8 cellular contexts compared by ENCODE assay signal in the genomic region with DNA sequence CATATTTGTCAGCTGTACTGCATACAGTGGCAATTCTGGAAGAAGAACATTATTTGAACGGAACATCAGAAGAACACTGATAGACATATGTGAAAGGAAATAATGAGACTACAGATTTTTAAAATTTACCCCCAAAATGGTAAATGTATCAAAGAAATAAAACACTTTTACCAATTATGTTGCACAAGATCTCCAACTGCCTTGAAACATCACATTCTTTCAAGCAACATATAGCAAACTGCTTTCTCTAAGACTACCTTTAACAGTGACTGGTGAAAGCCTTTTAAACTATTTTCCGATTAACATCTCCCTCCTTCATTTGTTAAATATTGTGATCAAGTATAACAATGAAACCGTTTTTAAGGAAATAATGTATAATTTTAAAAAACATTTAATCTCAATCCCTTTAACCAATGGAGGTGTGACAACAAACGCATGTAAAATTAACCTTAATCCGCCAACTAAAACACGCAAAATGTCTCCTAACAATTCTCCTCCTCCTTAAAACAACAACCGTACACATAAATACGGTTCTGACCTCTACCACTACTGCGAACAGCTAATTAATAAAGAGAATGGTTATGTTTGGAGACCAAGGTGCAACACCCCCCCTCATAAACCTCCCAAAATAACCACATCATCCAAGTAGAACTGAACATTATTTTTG. TPM values are rescaled to one million over a fixed set of nuclear protein-coding genes. Genes with fewer than 3 reads are reported as not detected.
DNase-seq lines count a peak whose midpoint lies in the region; ATAC-seq and TF ChIP-seq lines count a peak whose summit lies in the region.

No MANE protein-coding gene starts in this region.

- peak overlapping the region; percentile 91 to 98 (median 96) for H3K27ac Mint-ChIP-seq in naive B cell

- no peaks in the 10 kb centered on the region for H3K27me3 Mint-ChIP-seq in naive B cell

- H3K36me3 ChIP-seq in BE2C, result no peaks in the 10 kb centered on the region
- no peaks in the 10 kb centered on the region for H3K36me3 ChIP-seq in colonic mucosa

- intact Hi-C loops in colonic mucosa (cut with DNase I), result loop anchor here (10.0 kb wide), 1 partner anchor 201 kb away; no protein-coding TSS in a partner anchor

- H3K9ac ChIP-seq in colonic mucosa (ENCODE audit: low read depth in 2 of 2, low read length in 2 of 2), result peak overlapping the region; percentile 88 to 91

- DNase-seq in BE2C (no peak), LNCaP clone FGC (ENCODE audit: low read depth) (no peak), colonic mucosa (no peak), naive B cell (no peak), kidney glomerular epithelial cell (lab: John Stamatoyannopoulos, UW) (no peak)

- H3K4me1 Mint-ChIP-seq in naive B cell, result peaks cover 38 to 56% (median 39%) of the 10 kb centered on the region in 3 donors

- TF ChIP-seq CTCF in BE2C (IDR thresholded peaks at IDR 0.05; ENCODE audit: low read depth, low read length) (no peak), LNCaP clone FGC (IDR thresholded peaks at IDR 0.05; ENCODE audit: control insufficient read depth, extremely low read depth, insufficient read depth) (no peak), colonic mucosa (IDR thresholded peaks at IDR 0.05) (no peak)

- H3K4me3 Mint-ChIP-seq in naive B cell, result peak overlapping the region; percentile 89 to 99 (median 97)

- H3K36me3 Mint-ChIP-seq in naive B cell, result no peaks in the 10 kb centered on the region

- H3K9me3 Mint-ChIP-seq in naive B cell, result no peaks in the 10 kb centered on the region

- no peak overlapping the region for H3K27ac ChIP-seq in colonic mucosa

- no peak for ATAC-seq in naive B cell (ENCODE audit: low read depth in 2 of 2)
- ATAC-seq in GM18511 (IDR thresholded peaks at IDR 0.05; ENCODE audit: unreplicated experiment), result no peak
- no peak for ATAC-seq in GM19324 (IDR thresholded peaks at IDR 0.05; ENCODE audit: low FRiP score, unreplicated experiment)
- ATAC-seq in GM19455 (IDR thresholded peaks at IDR 0.05; ENCODE audit: unreplicated experiment), result no peak

- H3K27me3 ChIP-seq in BE2C, result no peaks in the 10 kb centered on the region
- H3K27me3 ChIP-seq in colonic mucosa, result no peaks in the 10 kb centered on the region

- H3K9me3 ChIP-seq in BE2C (no peaks in the 10 kb centered on the region), colonic mucosa (no peaks in the 10 kb centered on the region)

- peak overlapping the region; percentile 81 for H3K4me3 ChIP-seq in BE2C (ENCODE audit: low read depth, low read length)
- H3K4me3 ChIP-seq in LNCaP clone FGC (ENCODE audit: low read depth, low read length), result peak overlapping the region; percentile 67
- H3K4me3 ChIP-seq in colonic mucosa, result peak overlapping the region; percentile 77

- no peaks in the 10 kb centered on the region for H3K4me1 ChIP-seq in BE2C
- no peaks in the 10 kb centered on the region for H3K4me1 ChIP-seq in colonic mucosa

RNA-seq across cellular contexts. Expression of a gene that starts 2.4 kb away (rescaled TPM):
- 13.8 TPM for polyA plus RNA-seq in BE2C (2012; ENCODE audit: insufficient read depth, insufficient read length, low read depth)
- 10 to 100 TPM; 40.4 to 47.7 TPM for total RNA-seq in colonic mucosa
- 10 to 100 TPM; 12.7 to 21.5 (median 14.0) TPM for polyA plus RNA-seq in naive B cell (ENCODE audit: low read depth in 6 of 6)
